ENCODE assay signal across 16 cellular contexts in genomic region chr11:1866776-1867175, GRCh38. TPM values are rescaled to one million over a fixed set of nuclear protein-coding genes. Genes with fewer than 3 reads are reported as not detected.
"Had no signal": no experiment of that assay in that cellular context is flagged by ENCODE, and none has a peak within 500 bp of the region (broad histone marks: within the 10 kb centered on the region; RNA-seq: fewer than 3 reads in every experiment).

No MANE protein-coding gene starts in this region.

- H3K4me3 ChIP-seq: thyroid gland had no signal

- ATAC-seq: activated CD4-positive, alpha-beta T cell treated with anti-CD3 and anti-CD28 coated beads for 36 hours; activated T-cell treated with anti-CD3 and anti-CD28 coated beads, Interleukin-2, amount 50 U/mL, for 4 hours; heart right ventricle; natural killer cell treated with Interleukin-12 subunit alpha and Interleukin-12 subunit beta and Interleukin-15 and Interleukin-18, amount 100 ng/mL, for 72 hours; stimulated activated memory B cell treated with anti-CD40 and anti-IgM and Interleukin-4, amounts not matched to agents 10 μg/mL and 1 μg/mL and 100 μg/mL, for 72 hours had no signal

- H3K36me3 ChIP-seq: thyroid gland had no signal

- H3K27ac ChIP-seq: thyroid gland had no signal

- H3K27me3 ChIP-seq: thyroid gland had no signal

- DNase-seq: activated CD4-positive, alpha-beta memory T cell treated with anti-CD3 and anti-CD28 coated beads for 36 hours; activated CD4-positive, alpha-beta T cell treated with anti-CD3 and anti-CD28 coated beads for 36 hours; activated effector memory CD4-positive, alpha-beta T cell treated with anti-CD3 and anti-CD28 coated beads, Interleukin-2, amount 50 U/mL, for 16 hours; activated T-cell treated with anti-CD3 and anti-CD28 coated beads, Interleukin-2, amount 50 U/mL, for 4 hours; central memory CD4-positive, alpha-beta T cell; cortex of kidney; effector CD8-positive, alpha-beta T cell; foreskin melanocyte; mesendoderm; occipital lobe; T-helper 2 cell; thyroid gland had no signal

- H3K9me3 ChIP-seq: heart right ventricle, thyroid gland had no signal

RNA-seq across cellular contexts. Expression of gene PRR33, which starts 24.9 kb away (rescaled TPM):
- total RNA-seq: fibroblast of lung; natural killer cell treated with Interleukin-12 subunit alpha and Interleukin-12 subunit beta and Interleukin-15 and Interleukin-18, amount 100 ng/mL, for 72 hours; occipital lobe; thyroid gland had no signal
- polyA plus RNA-seq: fibroblast of lung had no signal

RNA-seq across cellular contexts. Expression of gene TNNI2, which starts 28.0 kb away (rescaled TPM):
- total RNA-seq: activated CD4-positive, alpha-beta memory T cell treated with anti-CD3 and anti-CD28 coated beads for 36 hours; activated CD4-positive, alpha-beta T cell treated with anti-CD3 and anti-CD28 coated beads for 36 hours; activated T-cell treated with anti-CD3 and anti-CD28 coated beads, Interleukin-2, amount 50 U/mL, for 4 hours; fibroblast of lung; thyroid gland had no signal
- polyA plus RNA-seq: fibroblast of lung had no signal

RNA-seq across cellular contexts. Expression of gene SYT8, which starts 32.0 kb away (rescaled TPM):
- total RNA-seq: activated CD4-positive, alpha-beta memory T cell treated with anti-CD3 and anti-CD28 coated beads for 36 hours; activated CD4-positive, alpha-beta T cell treated with anti-CD3 and anti-CD28 coated beads for 36 hours; activated T-cell treated with anti-CD3 and anti-CD28 coated beads, Interleukin-2, amount 50 U/mL, for 4 hours; fibroblast of lung; heart right ventricle; natural killer cell treated with Interleukin-12 subunit alpha and Interleukin-12 subunit beta and Interleukin-15 and Interleukin-18, amount 100 ng/mL, for 72 hours; occipital lobe; thyroid gland had no signal
- polyA plus RNA-seq: fibroblast of lung, heart right ventricle had no signal

RNA-seq across cellular contexts. Expression of gene TNNT3, which starts 52.7 kb away (rescaled TPM):
- total RNA-seq: activated T-cell treated with anti-CD3 and anti-CD28 coated beads, Interleukin-2, amount 50 U/mL, for 4 hours; fibroblast of lung had no signal
- polyA plus RNA-seq: fibroblast of lung had no signal
